In the genomic region with DNA sequence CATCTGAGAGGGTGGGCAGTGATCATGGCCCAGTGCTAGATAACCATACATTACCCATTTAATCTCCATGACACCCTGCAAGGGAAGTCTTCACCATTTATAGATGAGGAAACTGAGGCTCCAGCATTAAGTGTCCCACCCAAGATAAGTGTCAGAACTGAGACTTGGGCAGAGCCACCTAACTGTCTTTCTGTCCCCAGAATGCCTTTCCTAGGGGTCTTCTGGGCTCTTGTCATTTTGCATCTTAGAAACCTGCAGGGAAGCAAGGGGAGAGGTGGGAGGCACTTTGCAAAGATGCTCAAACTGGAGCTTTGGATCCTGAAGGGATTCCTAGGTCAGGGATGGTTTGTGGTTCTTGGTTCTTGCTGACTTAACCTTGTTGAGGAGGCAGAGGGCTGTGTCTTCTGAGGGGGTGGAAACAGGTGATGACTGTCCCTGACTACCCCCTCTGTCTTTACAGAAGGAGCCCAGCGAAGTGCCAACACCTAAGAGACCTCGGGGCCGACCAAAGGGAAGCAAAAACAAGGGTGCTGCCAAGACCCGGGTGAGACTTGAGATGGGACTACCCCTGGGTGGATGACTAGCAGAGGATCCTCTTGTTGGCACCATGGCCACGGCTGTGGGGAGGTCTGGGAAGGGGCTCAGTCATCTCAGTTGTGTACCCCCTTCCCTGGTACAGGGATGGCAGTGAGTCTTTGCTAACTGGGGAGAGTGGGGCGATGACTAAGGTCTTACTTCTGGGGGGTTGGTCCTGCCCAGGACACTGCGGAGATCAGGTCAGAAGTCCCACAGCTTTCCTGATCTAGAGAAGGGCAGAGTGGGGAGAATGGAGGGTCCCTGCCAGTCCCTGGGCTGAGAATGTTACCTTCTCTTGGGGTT, we compare ENCODE assay signal across 1 cellular context.
TF ChIP-seq lines count a peak whose summit lies in the region.

No MANE protein-coding gene starts in this region.

TF ChIP-seq in HepG2, 621 proteins besides CTCF, POLR2A, EP300 and RAD21:
- TF ChIP-seq, protein P1, sequence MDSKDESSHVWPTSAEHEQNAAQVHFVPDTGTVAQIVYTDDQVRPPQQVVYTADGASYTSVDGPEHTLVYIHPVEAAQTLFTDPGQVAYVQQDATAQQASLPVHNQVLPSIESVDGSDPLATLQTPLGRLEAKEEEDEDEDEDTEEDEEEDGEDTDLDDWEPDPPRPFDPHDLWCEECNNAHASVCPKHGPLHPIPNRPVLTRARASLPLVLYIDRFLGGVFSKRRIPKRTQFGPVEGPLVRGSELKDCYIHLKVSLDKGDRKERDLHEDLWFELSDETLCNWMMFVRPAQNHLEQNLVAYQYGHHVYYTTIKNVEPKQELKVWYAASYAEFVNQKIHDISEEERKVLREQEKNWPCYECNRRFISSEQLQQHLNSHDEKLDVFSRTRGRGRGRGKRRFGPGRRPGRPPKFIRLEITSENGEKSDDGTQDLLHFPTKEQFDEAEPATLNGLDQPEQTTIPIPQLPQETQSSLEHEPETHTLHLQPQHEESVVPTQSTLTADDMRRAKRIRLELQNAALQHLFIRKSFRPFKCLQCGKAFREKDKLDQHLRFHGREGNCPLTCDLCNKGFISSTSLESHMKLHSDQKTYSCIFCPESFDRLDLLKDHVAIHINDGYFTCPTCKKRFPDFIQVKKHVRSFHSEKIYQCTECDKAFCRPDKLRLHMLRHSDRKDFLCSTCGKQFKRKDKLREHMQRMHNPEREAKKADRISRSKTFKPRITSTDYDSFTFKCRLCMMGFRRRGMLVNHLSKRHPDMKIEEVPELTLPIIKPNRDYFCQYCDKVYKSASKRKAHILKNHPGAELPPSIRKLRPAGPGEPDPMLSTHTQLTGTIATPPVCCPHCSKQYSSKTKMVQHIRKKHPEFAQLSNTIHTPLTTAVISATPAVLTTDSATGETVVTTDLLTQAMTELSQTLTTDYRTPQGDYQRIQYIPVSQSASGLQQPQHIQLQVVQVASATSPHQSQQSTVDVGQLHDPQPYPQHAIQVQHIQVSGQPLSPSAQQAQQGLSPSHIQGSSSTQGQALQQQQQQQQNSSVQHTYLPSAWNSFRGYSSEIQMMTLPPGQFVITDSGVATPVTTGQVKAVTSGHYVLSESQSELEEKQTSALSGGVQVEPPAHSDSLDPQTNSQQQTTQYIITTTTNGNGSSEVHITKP (CRISPR knock-in tag; IDR thresholded peaks at IDR 0.05; ENCODE audit: low read depth): no peak
- TF ChIP-seq, protein P2, sequence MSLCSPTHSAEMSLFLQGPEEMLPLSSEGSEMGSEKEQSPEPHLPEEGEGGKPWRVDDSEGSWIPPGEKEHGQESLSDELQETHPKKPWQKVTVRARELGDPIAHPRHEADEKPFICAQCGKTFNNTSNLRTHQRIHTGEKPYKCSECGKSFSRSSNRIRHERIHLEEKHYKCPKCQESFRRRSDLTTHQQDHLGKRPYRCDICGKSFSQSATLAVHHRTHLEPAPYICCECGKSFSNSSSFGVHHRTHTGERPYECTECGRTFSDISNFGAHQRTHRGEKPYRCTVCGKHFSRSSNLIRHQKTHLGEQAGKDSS (CRISPR knock-in tag; IDR thresholded peaks at IDR 0.05; ENCODE audit: borderline replicate concordance, low read depth): no peak
- TF ChIP-seq, protein P3, sequence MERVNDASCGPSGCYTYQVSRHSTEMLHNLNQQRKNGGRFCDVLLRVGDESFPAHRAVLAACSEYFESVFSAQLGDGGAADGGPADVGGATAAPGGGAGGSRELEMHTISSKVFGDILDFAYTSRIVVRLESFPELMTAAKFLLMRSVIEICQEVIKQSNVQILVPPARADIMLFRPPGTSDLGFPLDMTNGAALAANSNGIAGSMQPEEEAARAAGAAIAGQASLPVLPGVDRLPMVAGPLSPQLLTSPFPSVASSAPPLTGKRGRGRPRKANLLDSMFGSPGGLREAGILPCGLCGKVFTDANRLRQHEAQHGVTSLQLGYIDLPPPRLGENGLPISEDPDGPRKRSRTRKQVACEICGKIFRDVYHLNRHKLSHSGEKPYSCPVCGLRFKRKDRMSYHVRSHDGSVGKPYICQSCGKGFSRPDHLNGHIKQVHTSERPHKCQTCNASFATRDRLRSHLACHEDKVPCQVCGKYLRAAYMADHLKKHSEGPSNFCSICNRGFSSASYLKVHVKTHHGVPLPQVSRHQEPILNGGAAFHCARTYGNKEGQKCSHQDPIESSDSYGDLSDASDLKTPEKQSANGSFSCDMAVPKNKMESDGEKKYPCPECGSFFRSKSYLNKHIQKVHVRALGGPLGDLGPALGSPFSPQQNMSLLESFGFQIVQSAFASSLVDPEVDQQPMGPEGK (CRISPR knock-in tag; IDR thresholded peaks at IDR 0.05): no peak
- TF ChIP-seq TCF12 (IDR thresholded peaks at IDR 0.05): no peak
- no peak for TF ChIP-seq TCF12 (CRISPR knock-in tag; IDR thresholded peaks at IDR 0.05)
- no peak for TF ChIP-seq NFIB (CRISPR knock-in tag; IDR thresholded peaks at IDR 0.05; ENCODE audit: borderline replicate concordance)
- TF ChIP-seq, protein P4, sequence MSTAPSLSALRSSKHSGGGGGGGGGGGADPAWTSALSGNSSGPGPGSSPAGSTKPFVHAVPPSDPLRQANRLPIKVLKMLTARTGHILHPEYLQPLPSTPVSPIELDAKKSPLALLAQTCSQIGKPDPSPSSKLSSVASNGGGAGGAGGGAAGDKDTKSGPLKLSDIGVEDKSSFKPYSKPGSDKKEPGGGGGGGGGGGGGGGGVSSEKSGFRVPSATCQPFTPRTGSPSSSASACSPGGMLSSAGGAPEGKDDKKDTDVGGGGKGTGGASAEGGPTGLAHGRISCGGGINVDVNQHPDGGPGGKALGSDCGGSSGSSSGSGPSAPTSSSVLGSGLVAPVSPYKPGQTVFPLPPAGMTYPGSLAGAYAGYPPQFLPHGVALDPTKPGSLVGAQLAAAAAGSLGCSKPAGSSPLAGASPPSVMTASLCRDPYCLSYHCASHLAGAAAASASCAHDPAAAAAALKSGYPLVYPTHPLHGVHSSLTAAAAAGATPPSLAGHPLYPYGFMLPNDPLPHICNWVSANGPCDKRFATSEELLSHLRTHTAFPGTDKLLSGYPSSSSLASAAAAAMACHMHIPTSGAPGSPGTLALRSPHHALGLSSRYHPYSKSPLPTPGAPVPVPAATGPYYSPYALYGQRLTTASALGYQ (CRISPR knock-in tag; IDR thresholded peaks at IDR 0.05): no peak
